ENCODE assay signal across 8 cellular contexts in the genomic region with DNA sequence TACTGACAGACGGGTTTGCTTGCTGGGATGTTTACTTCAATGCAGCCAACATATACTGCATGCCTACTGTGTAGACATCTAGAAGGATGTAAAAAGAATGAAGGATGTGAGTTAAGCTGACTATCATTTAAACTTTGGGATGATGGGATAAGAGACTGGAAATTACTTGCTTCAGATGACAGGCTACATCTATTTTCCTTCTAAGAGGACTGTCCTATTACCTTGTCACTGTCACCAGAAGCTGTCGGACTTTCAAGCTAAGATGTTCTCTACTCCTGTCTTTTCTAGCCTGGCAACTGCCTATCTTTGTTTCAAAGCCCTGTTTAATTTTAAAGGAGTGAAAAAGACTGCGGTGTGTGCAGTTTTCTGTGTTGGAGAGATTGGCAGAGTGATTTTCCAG.
"Had no signal": no experiment of that assay in that cellular context is flagged by ENCODE, and none has a peak within 500 bp of the region (broad histone marks: within the 10 kb centered on the region; RNA-seq: fewer than 3 reads in every experiment).

No MANE protein-coding gene starts in this region.

- FAIRE-seq: G401.6, GM12878, GM12891, GM12892, GM18507, GM19239 had no signal

- DNase-seq: GDM1, GF-D8 had no signal

- H3K4me3 ChIP-seq: GM12878 had no signal
